ENCODE assay signal across 10 cellular contexts in the genomic region with DNA sequence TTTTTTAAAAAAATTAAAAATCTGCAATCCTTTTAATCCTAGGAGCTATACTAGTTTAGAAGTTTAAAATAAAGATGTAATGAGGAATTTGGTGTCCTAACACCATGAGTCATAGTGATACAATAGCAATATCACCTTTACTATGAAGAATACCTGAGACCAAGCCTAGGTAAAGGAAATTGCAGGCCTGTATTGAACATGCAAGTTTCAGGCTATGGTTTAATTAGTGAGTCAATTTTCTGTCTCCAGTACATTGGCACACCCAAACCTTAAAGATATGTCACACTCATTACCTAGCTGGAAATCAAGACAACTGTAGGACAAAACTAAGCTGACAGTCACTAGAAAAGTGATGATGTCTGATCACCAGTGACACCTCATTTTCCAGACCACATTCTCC. TPM values are rescaled to one million over a fixed set of nuclear protein-coding genes. Genes with fewer than 3 reads are reported as not detected.
"Had no signal": no experiment of that assay in that cellular context is flagged by ENCODE, and none has a peak within 500 bp of the region (broad histone marks: within the 10 kb centered on the region; RNA-seq: fewer than 3 reads in every experiment).

No MANE protein-coding gene starts in this region.

RNA-seq across cellular contexts. Expression of a gene that starts 47.0 kb away (rescaled TPM):
- total RNA-seq: activated B cell treated with CpG ODN at 0.5 μM for 24 hours, ascending aorta, chondrocyte, fibroblast of lung, posterior vena cava had no signal
- polyA plus RNA-seq: fibroblast of lung had no signal

RNA-seq across cellular contexts. Expression of a gene that starts 53.5 kb away (rescaled TPM):
- total RNA-seq: activated B cell treated with CpG ODN at 0.5 μM for 24 hours; activated naive CD8-positive, alpha-beta T cell treated with anti-CD3 and anti-CD28 coated beads, Interleukin-2, amount 10 ng/mL, durations not matched to agents 7 days and 5 days; ascending aorta; chondrocyte; fibroblast of lung; fibroblast of villous mesenchyme; lower leg skin; occipital lobe; posterior vena cava; uterus had no signal
- polyA plus RNA-seq: fibroblast of lung had no signal
